8 cellular contexts compared by ENCODE assay signal in the genomic region with DNA sequence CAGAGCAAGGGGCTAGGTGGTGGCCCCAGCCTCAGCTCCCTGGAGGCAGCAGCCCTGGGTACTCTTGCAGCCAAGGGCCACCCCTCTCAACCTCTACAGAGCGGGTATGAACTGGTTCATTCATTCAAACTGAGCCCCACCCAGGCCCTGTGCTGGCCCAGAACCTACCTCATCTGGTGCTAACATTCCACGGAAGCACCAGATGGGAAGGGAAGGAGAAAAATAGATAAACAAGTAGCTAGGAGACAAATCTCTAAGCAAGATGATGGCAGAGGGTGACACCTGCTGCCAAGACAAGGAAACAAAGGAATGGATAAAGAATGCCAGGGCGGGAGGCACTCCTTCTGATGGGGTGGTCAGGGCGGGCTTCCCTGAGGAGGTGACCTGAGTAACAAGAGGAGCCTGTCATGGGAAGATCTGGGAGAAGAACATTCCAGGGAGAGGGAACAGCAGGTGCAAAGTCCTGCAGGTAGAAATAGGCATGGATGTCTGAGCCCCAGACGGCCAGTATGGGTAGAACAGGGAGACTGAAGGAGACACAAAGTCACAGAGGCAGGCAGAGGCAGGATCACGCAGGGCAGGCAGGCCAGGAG. TPM values are rescaled to one million over a fixed set of nuclear protein-coding genes. Genes with fewer than 3 reads are reported as not detected.
DNase-seq lines count a peak whose midpoint lies in the region; ATAC-seq and TF ChIP-seq lines count a peak whose summit lies in the region.

No MANE protein-coding gene starts in this region.

- H3K36me3 Mint-ChIP-seq in brain = peaks cover 10% of the 10 kb centered on the region
- peaks cover 7% of the 10 kb centered on the region for H3K36me3 Mint-ChIP-seq in natural killer cell treated with Interleukin-12 subunit alpha and Interleukin-12 subunit beta and Interleukin-15 and Interleukin-18, amount 100 ng/mL, for 72 hours

- H2AFZ ChIP-seq in DND-41 (ENCODE audit: low read depth, low read length) = no peak overlapping the region

- peaks cover 3% of the 10 kb centered on the region for H3K27me3 Mint-ChIP-seq in brain
- no peaks in the 10 kb centered on the region for H3K27me3 Mint-ChIP-seq in natural killer cell treated with Interleukin-12 subunit alpha and Interleukin-12 subunit beta and Interleukin-15 and Interleukin-18, amount 100 ng/mL, for 72 hours

- no peaks in the 10 kb centered on the region for H3K9me3 Mint-ChIP-seq in brain
- no peaks in the 10 kb centered on the region for H3K9me3 Mint-ChIP-seq in natural killer cell treated with Interleukin-12 subunit alpha and Interleukin-12 subunit beta and Interleukin-15 and Interleukin-18, amount 100 ng/mL, for 72 hours

- no peak overlapping the region for H3K4me3 ChIP-seq in DND-41 (ENCODE audit: low read depth in 1 of 2, low read length in 2 of 2)

- H3K4me1 ChIP-seq in DND-41 (ENCODE audit: insufficient read depth, low read length) = 0 out of 2 replicates have a peak, but pooled peaks cover 2% of the 10 kb centered on the region

- no peak overlapping the region for H3K9ac ChIP-seq in DND-41 (ENCODE audit: low read depth, low read length)

- no peak overlapping the region for H3K4me2 ChIP-seq in DND-41 (ENCODE audit: insufficient read depth, low read length)

- no peaks in the 10 kb centered on the region for H3K27me3 ChIP-seq in DND-41 (ENCODE audit: insufficient read depth, low read length, poor library complexity)

- TF ChIP-seq CTCF in DND-41 (IDR thresholded peaks at IDR 0.05; ENCODE audit: borderline replicate concordance, extremely low read depth, low read length, poor library complexity, severe bottlenecking) (peak; percentile 36), brain (conservative IDR thresholded peaks at IDR 0.05) (peak; percentile 28 to 37)

- peak overlapping the region in 4 of 5 experiments; percentile 7 to 53 (median 27) for H3K4me3 Mint-ChIP-seq in brain
- peak overlapping the region; percentile 17 for H3K4me3 Mint-ChIP-seq in natural killer cell treated with Interleukin-12 subunit alpha and Interleukin-12 subunit beta and Interleukin-15 and Interleukin-18, amount 100 ng/mL, for 72 hours

- H3K79me2 ChIP-seq in DND-41 (ENCODE audit: insufficient read depth, low read length) = no peaks in the 10 kb centered on the region

- no peak overlapping the region for H3K27ac ChIP-seq in DND-41 (ENCODE audit: low read length)

- ATAC-seq in DND-41 (ENCODE audit: insufficient read depth, low read depth) (no peak; the same call in 2 of the 3 replicates), GM21825 (IDR thresholded peaks at IDR 0.05; ENCODE audit: unreplicated experiment) (no peak), HG02884 (IDR thresholded peaks at IDR 0.05; ENCODE audit: unreplicated experiment) (no peak)
- ATAC-seq in natural killer cell treated with Interleukin-12 subunit alpha and Interleukin-12 subunit beta and Interleukin-15 and Interleukin-18, amount 100 ng/mL, for 72 hours = no peak

- H3K9me3 ChIP-seq in DND-41 (ENCODE audit: insufficient read depth, low read length, severe bottlenecking) = no peaks in the 10 kb centered on the region

- peak overlapping the region; percentile 63 to 91 (median 85) for H3K27ac Mint-ChIP-seq in brain
- peak overlapping the region; percentile 59 to 60 for H3K27ac Mint-ChIP-seq in natural killer cell treated with Interleukin-12 subunit alpha and Interleukin-12 subunit beta and Interleukin-15 and Interleukin-18, amount 100 ng/mL, for 72 hours

- DNase-seq in DND-41 = no peak
- peak; percentile 26 to 31 for DNase-seq in Kasumi-1 (lab: John Stamatoyannopoulos, UW)
- DNase-seq in natural killer cell treated with Interleukin-12 subunit alpha and Interleukin-12 subunit beta and Interleukin-15 and Interleukin-18, amount 100 ng/mL, for 72 hours (ENCODE audit: low spot score) = no peak
- DNase-seq in mucosa of gallbladder (ENCODE audit: low spot score) = no peak
- DNase-seq in COLO829 (ENCODE audit: low spot score) = no peak

- H4K20me1 ChIP-seq in DND-41 (ENCODE audit: insufficient read depth, low read length) = no peaks in the 10 kb centered on the region

- H3K4me1 Mint-ChIP-seq in brain = peaks cover 31% of the 10 kb centered on the region
- peaks cover 19 to 22% of the 10 kb centered on the region in 2 donors for H3K4me1 Mint-ChIP-seq in natural killer cell treated with Interleukin-12 subunit alpha and Interleukin-12 subunit beta and Interleukin-15 and Interleukin-18, amount 100 ng/mL, for 72 hours (ENCODE audit: low read depth in 2 of 2)

- H3K36me3 ChIP-seq in DND-41 (ENCODE audit: insufficient read depth, low read length) = peaks cover 5% of the 10 kb centered on the region; the same call in 1 of the 2 replicates

RNA-seq across cellular contexts. Expression of gene ST6GALNAC4, which starts 6.1 kb away (rescaled TPM):
- polyA plus RNA-seq in brain (ENCODE audit: insufficient read depth, low read depth, low replicate concordance) = 19.2 TPM
- 10 to 100 TPM; 17.5 to 44.5 TPM for total RNA-seq in natural killer cell treated with Interleukin-12 subunit alpha and Interleukin-12 subunit beta and Interleukin-15 and Interleukin-18, amount 100 ng/mL, for 72 hours
- total RNA-seq in mucosa of gallbladder = 42.1 TPM

RNA-seq across cellular contexts. Expression of gene ST6GALNAC6, which starts 11.3 kb away (rescaled TPM):
- 83.6 TPM for polyA plus RNA-seq in brain (ENCODE audit: insufficient read depth, low read depth, low replicate concordance)
- total RNA-seq in natural killer cell treated with Interleukin-12 subunit alpha and Interleukin-12 subunit beta and Interleukin-15 and Interleukin-18, amount 100 ng/mL, for 72 hours = 10 to 100 TPM; 53.4 to 67.2 TPM
- total RNA-seq in mucosa of gallbladder = 67.0 TPM

RNA-seq across cellular contexts. Expression of gene PIP5KL1, which starts 19.9 kb away (rescaled TPM):
- 2.4 TPM for polyA plus RNA-seq in brain (ENCODE audit: insufficient read depth, low read depth, low replicate concordance)
- total RNA-seq in natural killer cell treated with Interleukin-12 subunit alpha and Interleukin-12 subunit beta and Interleukin-15 and Interleukin-18, amount 100 ng/mL, for 72 hours = 1 to 10 TPM; 2.7 to 3.7 TPM
- total RNA-seq in mucosa of gallbladder = 4.9 TPM

RNA-seq across cellular contexts. Expression of gene DPM2, which starts 26.9 kb away (rescaled TPM):
- polyA plus RNA-seq in brain (ENCODE audit: insufficient read depth, low read depth, low replicate concordance) = 144 TPM
- total RNA-seq in natural killer cell treated with Interleukin-12 subunit alpha and Interleukin-12 subunit beta and Interleukin-15 and Interleukin-18, amount 100 ng/mL, for 72 hours = 10 to 100 TPM; 47.9 to 74.4 TPM
- total RNA-seq in mucosa of gallbladder = 36.6 TPM

RNA-seq across cellular contexts. Expression of gene AK1, which starts 33.2 kb away (rescaled TPM):
- polyA plus RNA-seq in brain (ENCODE audit: insufficient read depth, low read depth, low replicate concordance) = 245 TPM
- total RNA-seq in natural killer cell treated with Interleukin-12 subunit alpha and Interleukin-12 subunit beta and Interleukin-15 and Interleukin-18, amount 100 ng/mL, for 72 hours = 10 to 100 TPM; 11.5 to 13.0 TPM
- 142 TPM for total RNA-seq in mucosa of gallbladder

Comparison
In these comparisons a context has a peak if more than half of its experiments do, and no peak if none do; other contexts are left out.
1. DNase-seq: peak in Kasumi-1 (2 of 2); none in DND-41 (single experiment), natural killer cell treated with Interleukin-12 subunit alpha and Interleukin-12 subunit beta and Interleukin-15 and Interleukin-18, amount 100 ng/mL, for 72 hours (single experiment), mucosa of gallbladder (single experiment) and COLO829 (single experiment).